Comparison of ENCODE assay signal across 17 cellular contexts in the genomic region with DNA sequence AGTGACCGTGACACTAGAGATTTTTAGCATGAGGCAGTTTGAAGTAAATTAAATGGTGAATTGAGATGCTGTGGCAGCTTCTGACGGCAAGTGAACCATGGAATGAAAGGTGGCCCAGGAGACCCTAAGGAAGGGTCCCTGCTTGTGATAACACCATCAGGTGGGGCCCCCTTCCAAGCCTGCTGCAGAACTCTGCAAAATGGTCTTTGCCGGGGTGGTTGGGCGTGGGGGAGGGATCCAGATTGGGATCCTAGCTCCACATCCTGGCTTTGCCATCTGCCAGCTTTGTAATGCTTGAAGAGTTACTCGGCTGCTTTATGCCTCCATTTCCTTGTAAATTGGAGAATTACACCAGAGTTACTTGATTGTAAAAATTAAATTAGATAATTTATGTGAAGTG.
DNase-seq lines count a peak whose midpoint lies in the region; ATAC-seq and TF ChIP-seq lines count a peak whose summit lies in the region.
"Had no signal": no experiment of that assay in that cellular context is flagged by ENCODE, and none has a peak within 500 bp of the region (broad histone marks: within the 10 kb centered on the region; RNA-seq: fewer than 3 reads in every experiment).

No MANE protein-coding gene starts in this region.

- no peak for ATAC-seq in GM21447 (IDR thresholded peaks at IDR 0.05; ENCODE audit: unreplicated experiment)
- ATAC-seq: GM12878 had no signal

- no peak for TF ChIP-seq CTCF in esophagus muscularis mucosa (IDR thresholded peaks at IDR 0.05)

- TF ChIP-seq EP300 in esophagus muscularis mucosa (IDR thresholded peaks at IDR 0.05) = no peak

- peaks cover 0 to 12% (median 4%) of the 10 kb centered on the region in 4 donors for H3K27me3 ChIP-seq in esophagus muscularis mucosa

- H3K4me3 ChIP-seq in esophagus muscularis mucosa = no peak overlapping the region
- H3K4me3 ChIP-seq: GM12878, HAP-1 had no signal

- H3K36me3 ChIP-seq in esophagus muscularis mucosa = no peaks in the 10 kb centered on the region
- H3K36me3 ChIP-seq: HAP-1 had no signal

- intact Hi-C loops in esophagus muscularis mucosa (cut with DNase I) = no loop called here

- no peak overlapping the region for H3K27ac ChIP-seq in esophagus muscularis mucosa (replicated peaks in 1 of 4)

- WGBS in esophagus muscularis mucosa = 80% methylated on average over 5 of the region's 5 CpGs

- H3K4me1 ChIP-seq in esophagus muscularis mucosa = no peaks in the 10 kb centered on the region
- H3K4me1 ChIP-seq: HAP-1 had no signal

- no peak for TF ChIP-seq POLR2A in esophagus muscularis mucosa (IDR thresholded peaks at IDR 0.05; ENCODE audit: low read depth)

- DNase-seq in NCI-H82 (lab: John Stamatoyannopoulos, UW) (peak; percentile 53), NCI-H82 treated with DMSO at 0.1 percent for 48 hours (lab: John Stamatoyannopoulos, UW; ENCODE audit: unreplicated experiment) (no peak), NCI-H1694 treated with DMSO at 0.1 percent for 48 hours (lab: John Stamatoyannopoulos, UW) (peak; percentile 87), esophagus muscularis mucosa (ENCODE audit: extremely low spot score) (peak; percentile 53)
- no peak for DNase-seq in activated CD4-positive, alpha-beta T cell treated with anti-CD3 and anti-CD28 coated beads, Interleukin-2, amount 50 U/mL, for 4 hours
- DNase-seq: C1 segment of cervical spinal cord; Calu3; CD4-positive, alpha-beta memory T cell; COR-L47; DMS79; EL; GDM1; GOT3; HFFc6 had no signal

- peaks cover 0 to 14% (median 12%) of the 10 kb centered on the region in 4 donors for H3K9me3 ChIP-seq in esophagus muscularis mucosa
- H3K9me3 ChIP-seq: HAP-1 had no signal

Comparison
In these comparisons a context has a peak if more than half of its experiments do, and no peak if none do; other contexts are left out.
1. DNase-seq: peak in NCI-H82 (single experiment), NCI-H1694 treated with DMSO at 0.1 percent for 48 hours (single experiment) and esophagus muscularis mucosa (single experiment); none in NCI-H82 treated with DMSO at 0.1 percent for 48 hours (single experiment) and activated CD4-positive, alpha-beta T cell treated with anti-CD3 and anti-CD28 coated beads, Interleukin-2, amount 50 U/mL, for 4 hours (0 of 2).